24 cellular contexts compared by ENCODE assay signal in the genomic region with DNA sequence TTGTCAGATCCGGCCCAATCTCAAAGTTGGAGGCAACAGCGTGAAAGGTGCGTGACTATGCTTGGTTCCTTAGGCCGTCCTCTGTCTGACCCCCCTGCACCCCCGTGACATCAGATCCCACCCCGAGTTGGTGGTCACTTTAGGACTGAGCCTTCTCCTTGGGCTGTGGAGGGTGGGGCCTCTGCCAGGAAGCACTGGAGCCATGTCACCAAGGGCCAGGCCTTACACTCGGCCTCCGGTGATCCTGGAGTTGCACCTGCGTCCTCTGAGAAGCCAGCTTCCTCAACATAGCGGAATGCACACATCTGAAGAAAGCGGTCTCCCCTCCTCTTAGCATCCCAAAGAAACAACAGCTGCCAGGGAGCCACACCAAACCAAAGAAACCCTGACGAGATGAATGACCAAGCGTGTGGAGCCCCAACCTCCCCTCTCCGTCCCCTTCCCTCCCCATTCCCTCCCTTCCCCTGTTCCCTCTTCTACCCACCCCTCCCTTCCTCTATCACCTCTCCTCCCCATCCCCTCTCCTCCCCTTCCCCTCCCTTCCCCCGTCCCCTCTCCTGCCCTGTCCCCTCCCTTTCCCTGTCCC.
"Had no signal": no experiment of that assay in that cellular context is flagged by ENCODE, and none has a peak within 500 bp of the region (broad histone marks: within the 10 kb centered on the region; RNA-seq: fewer than 3 reads in every experiment).

No MANE protein-coding gene starts in this region.

- DNase-seq: islet precursor cell; left ventricle myocardium inferior; mesendoderm; naive B cell; natural killer cell; nucleus accumbens; pancreas; psoas muscle; right lobe of liver; stimulated activated CD4-positive, alpha-beta T cell treated with anti-CD3 and anti-CD28 coated beads, Interleukin-1b, Interleukin-23, amount 100 ng/mL, for 48 hours; stimulated activated CD4-positive, alpha-beta T cell treated with anti-CD3 and anti-CD28 coated beads, Interleukin-2, amount 100 ng/mL, for 48 hours; stimulated activated CD4-positive, alpha-beta T cell treated with anti-CD3 and anti-CD28 coated beads, Interleukin-4, amount 100 ng/mL, for 4 hours; stimulated activated CD8-positive, alpha-beta memory T cell treated with anti-CD3 and anti-CD28 coated beads, Interleukin-4, amount 100 ng/mL, for 48 hours; stimulated activated naive CD4-positive, alpha-beta T cell treated with Interleukin-2 at 50 U/mL for 16 hours; stimulated activated naive CD8-positive, alpha-beta T cell treated with anti-CD3 and anti-CD28 coated beads, Interleukin-15, amount 100 ng/mL, for 72 hours; substantia nigra; uterus had no signal

- ATAC-seq: natural killer cell; pancreas; psoas muscle; stimulated activated memory B cell treated with anti-CD40 and anti-IgM and Interleukin-4, amounts not matched to agents 10 μg/mL and 1 μg/mL and 100 μg/mL, for 72 hours; stimulated activated naive CD8-positive, alpha-beta T cell treated with anti-CD3 and anti-CD28 coated beads, Interleukin-15, amount 100 ng/mL, for 72 hours had no signal

- H3K4me3 Mint-ChIP-seq: mesothelial cell of epicardium; naive B cell; natural killer cell; stimulated activated memory B cell treated with anti-CD40 and anti-IgM and Interleukin-4, amounts not matched to agents 10 μg/mL and 1 μg/mL and 100 μg/mL, for 72 hours; stimulated activated naive CD8-positive, alpha-beta T cell treated with anti-CD3 and anti-CD28 coated beads, Interleukin-15, amount 100 ng/mL, for 72 hours; type B pancreatic cell had no signal

- H3K4me3 ChIP-seq: hepatocyte, left ventricle myocardium inferior, lung, pancreas, psoas muscle, right lobe of liver, smooth muscle cell, tibial nerve, uterus had no signal

- H3K9me3 Mint-ChIP-seq: mesothelial cell of epicardium; natural killer cell; stimulated activated naive CD8-positive, alpha-beta T cell treated with anti-CD3 and anti-CD28 coated beads, Interleukin-15, amount 100 ng/mL, for 72 hours; type B pancreatic cell had no signal

- H3K4me1 ChIP-seq: pancreas, psoas muscle, right lobe of liver, tibial nerve, uterus had no signal

- FAIRE-seq: pancreas had no signal

- H3K9me3 ChIP-seq: left ventricle myocardium inferior, pancreas, psoas muscle, right lobe of liver, tibial nerve, uterus had no signal

- H3K27ac ChIP-seq: left ventricle myocardium inferior, pancreas, psoas muscle, right lobe of liver, tibial nerve, uterus had no signal

- H3K27ac Mint-ChIP-seq: mesothelial cell of epicardium; naive B cell; natural killer cell; stimulated activated memory B cell treated with anti-CD40 and anti-IgM and Interleukin-4, amounts not matched to agents 10 μg/mL and 1 μg/mL and 100 μg/mL, for 72 hours; stimulated activated naive CD8-positive, alpha-beta T cell treated with anti-CD3 and anti-CD28 coated beads, Interleukin-15, amount 100 ng/mL, for 72 hours; type B pancreatic cell had no signal

- H3K36me3 ChIP-seq: left ventricle myocardium inferior, pancreas, right lobe of liver, tibial nerve, uterus had no signal

- H3K36me3 Mint-ChIP-seq: mesothelial cell of epicardium; naive B cell; natural killer cell; stimulated activated memory B cell treated with anti-CD40 and anti-IgM and Interleukin-4, amounts not matched to agents 10 μg/mL and 1 μg/mL and 100 μg/mL, for 72 hours; type B pancreatic cell had no signal

- H3K79me2 ChIP-seq: hepatocyte had no signal

- H3K4me1 Mint-ChIP-seq: naive B cell; stimulated activated memory B cell treated with anti-CD40 and anti-IgM and Interleukin-4, amounts not matched to agents 10 μg/mL and 1 μg/mL and 100 μg/mL, for 72 hours had no signal

- H3K4me2 ChIP-seq: hepatocyte, smooth muscle cell had no signal

- H3K27me3 ChIP-seq: hepatocyte, pancreas, right lobe of liver, tibial nerve, uterus had no signal

- H2AFZ ChIP-seq: hepatocyte had no signal
